8 cellular contexts compared by ENCODE assay signal in genomic region chr7:151028131-151028947, GRCh38. TPM values are rescaled to one million over a fixed set of nuclear protein-coding genes. Genes with fewer than 3 reads are reported as not detected.
DNase-seq lines count a peak whose midpoint lies in the region; ATAC-seq, FAIRE-seq and TF ChIP-seq lines count a peak whose summit lies in the region.

Gene ABCB8 (plus strand): TSS chr7:151028450. CDS start chr7:151028516, 66 bp downstream.

- no peaks in the 10 kb centered on the region for H3K27me3 Mint-ChIP-seq in astrocyte (ENCODE audit: low read depth, unreplicated experiment)

- H3K27ac ChIP-seq in astrocyte (ENCODE audit: low read depth, low read length) (peak within 1 kb of the TSS; percentile 74), right cardiac atrium (ENCODE audit: low read length) (peak within 1 kb of the TSS; percentile 80), vagina (peak within 1 kb of the TSS; percentile 82)

- peak within 1 kb of the TSS; percentile 91 for H2AFZ ChIP-seq in astrocyte (ENCODE audit: low read depth, low read length)

- peaks cover 20% of the 10 kb centered on the region for H3K4me1 Mint-ChIP-seq in astrocyte (ENCODE audit: low read depth, unreplicated experiment)

- WGBS in right cardiac atrium: under 1% methylated on average over 53 of the region's 53 CpGs

- peak within 1 kb of the TSS; percentile 84 for H3K9ac ChIP-seq in astrocyte (ENCODE audit: low read length)

- H3K4me3 Mint-ChIP-seq in astrocyte (ENCODE audit: unreplicated experiment): peak within 1 kb of the TSS; percentile 94

- intact Hi-C loops in right cardiac atrium (cut with DNase I) (loop anchor here in 2 of 4 donors (10.0 kb wide), 2 partner anchors 56 to 86 kb away; partner anchors contain the start of genes AGAP3 (in 1 of the 2), FASTK (in 1 of the 2) and TMUB1 (in 1 of the 2)), vagina (cut with DNase I) (loop anchor here (2.0 kb wide), 1 partner anchor 54 kb away; the partner anchor contains the start of gene TMUB1)

- peak within 1 kb of the TSS; percentile 90 for H3K4me2 ChIP-seq in astrocyte (ENCODE audit: low read length)

- H3K27me3 ChIP-seq in astrocyte (ENCODE audit: insufficient read depth, low read length) (peaks cover 2% of the 10 kb centered on the region), right cardiac atrium (ENCODE audit: control insufficient read depth, insufficient read depth) (no peaks in the 10 kb centered on the region), vagina (no peaks in the 10 kb centered on the region)

- H3K4me3 ChIP-seq in astrocyte (ENCODE audit: insufficient read depth, low read depth, low read length) (peak within 1 kb of the TSS; percentile 76), right cardiac atrium (ENCODE audit: low read length) (peak within 1 kb of the TSS; percentile 80), vagina (peak within 1 kb of the TSS; percentile 65 to 90)

- no peaks in the 10 kb centered on the region for H3K9me3 Mint-ChIP-seq in astrocyte (ENCODE audit: unreplicated experiment)

- H3K4me1 ChIP-seq in astrocyte (ENCODE audit: insufficient read depth, low read length) (peaks cover 6% of the 10 kb centered on the region), right cardiac atrium (ENCODE audit: control insufficient read depth, insufficient read depth, low read length) (no peaks in the 10 kb centered on the region), vagina (peaks cover 21% of the 10 kb centered on the region)

- no peaks in the 10 kb centered on the region for H4K20me1 ChIP-seq in astrocyte (ENCODE audit: insufficient read depth, low read length)

- peaks cover 4% of the 10 kb centered on the region for H3K36me3 Mint-ChIP-seq in astrocyte (ENCODE audit: low read depth, unreplicated experiment)

- peak within 1 kb of the TSS; percentile 95 for H3K27ac Mint-ChIP-seq in astrocyte (ENCODE audit: unreplicated experiment)

- H3K36me3 ChIP-seq in astrocyte (ENCODE audit: insufficient read depth, low read length): no peaks in the 10 kb centered on the region
- H3K36me3 ChIP-seq in vagina: no peaks in the 10 kb centered on the region

- FAIRE-seq in GM18507 (lab: Jason Lieb, UNC) (peak; percentile 93), astrocyte (lab: Jason Lieb, UNC) (no peak)

- ATAC-seq in HG02981 (IDR thresholded peaks at IDR 0.05; ENCODE audit: unreplicated experiment): peak; percentile 95
- ATAC-seq in right cardiac atrium: peak; percentile 97 to 98

- DNase-seq in GM18507 (ENCODE audit: extremely low spot score, insufficient read length, low read depth) (peak; percentile 99), NCI-H2029 (lab: John Stamatoyannopoulos, UW) (peak; percentile 98), T-helper 22 cell (ENCODE audit: low read depth) (peak; percentile 96), astrocyte (ENCODE audit: low read depth) (peak; percentile 95), right cardiac atrium (peak; percentile 97 to 99 (median 98)), putamen (ENCODE audit: low spot score) (peak; percentile 99), vagina (ENCODE audit: extremely low spot score in 2 of 2) (peak; percentile 97 to 100)

- peaks cover 17% of the 10 kb centered on the region for H3K79me2 ChIP-seq in astrocyte (ENCODE audit: insufficient read depth, low read length)

- H3K9me3 ChIP-seq in astrocyte (ENCODE audit: insufficient read depth, low read depth, low read length): no peaks in the 10 kb centered on the region
- H3K9me3 ChIP-seq in right cardiac atrium (ENCODE audit: control insufficient read depth, low read length): no peaks in the 10 kb centered on the region
- no peaks in the 10 kb centered on the region for H3K9me3 ChIP-seq in vagina

- peak; percentile 20 for TF ChIP-seq CTCF in astrocyte (IDR thresholded peaks at IDR 0.05; ENCODE audit: insufficient read depth, low read depth, low read length)
- peak; percentile 4 to 31 (median 31) for TF ChIP-seq CTCF in vagina (IDR thresholded peaks at IDR 0.05)

- peak in 1 of 2 donors; percentile 57 for TF ChIP-seq POLR2A in vagina (IDR thresholded peaks at IDR 0.05)

RNA-seq across cellular contexts. Expression of gene ABCB8, which starts in this region (rescaled TPM):
- 52.2 and 53.3 TPM in 2 replicates for total RNA-seq in astrocyte
- 10 to 100 TPM; 20.9 to 24.5 (median 23.4) TPM for total RNA-seq in right cardiac atrium
- 19.6 TPM for polyA plus RNA-seq in right cardiac atrium
- total RNA-seq in vagina: 38.3 TPM

Comparison
In these comparisons a context has a peak if more than half of its experiments do, and no peak if none do; other contexts are left out.
1. Peak in every context shown above with its lines: DNase-seq, ATAC-seq, H3K4me3 ChIP-seq and H3K27ac ChIP-seq.